ENCODE assay signal across 8 cellular contexts in genomic region chr19:36604656-36605100, GRCh38.
DNase-seq lines count a peak whose midpoint lies in the region; ATAC-seq and TF ChIP-seq lines count a peak whose summit lies in the region.

No MANE protein-coding gene starts in this region.

- TF ChIP-seq CTCF in epithelial cell of esophagus (IDR thresholded peaks at IDR 0.05; ENCODE audit: insufficient read depth, low read depth, low read length, missing control alignments): no peak

- H3K4me3 ChIP-seq in epithelial cell of esophagus (ENCODE audit: low read length): peak overlapping the region; percentile 78
- H3K4me3 ChIP-seq in mucosa of stomach (ENCODE audit: low read length): peak overlapping the region; percentile 43

- H3K9ac ChIP-seq in mucosa of stomach (ENCODE audit: low read length): peak overlapping the region; percentile 63

- no peaks in the 10 kb centered on the region for H3K27me3 ChIP-seq in mucosa of stomach (ENCODE audit: control insufficient read depth, insufficient read depth, low read length)

- no peaks in the 10 kb centered on the region for H3K9me3 ChIP-seq in mucosa of stomach (ENCODE audit: control insufficient read depth, low read length)

- no peaks in the 10 kb centered on the region for H3K36me3 ChIP-seq in mucosa of stomach (ENCODE audit: control insufficient read depth, insufficient read depth, low read length)

- peaks cover 7% of the 10 kb centered on the region for H3K4me1 ChIP-seq in mucosa of stomach (ENCODE audit: control insufficient read depth, insufficient read depth, low read length)

- ATAC-seq in HG02571 (IDR thresholded peaks at IDR 0.05; ENCODE audit: unreplicated experiment): peak; percentile 63

- DNase-seq in GM04503 (ENCODE audit: low read depth) (peak; percentile 6), NCI-H226 (peak; percentile 27), epithelial cell of esophagus (ENCODE audit: low read depth) (peak; percentile 58), DMS79 treated with DMSO at 0.1 percent for 48 hours (lab: John Stamatoyannopoulos, UW) (no peak)
- peak; percentile 65 for DNase-seq in activated CD8-positive, alpha-beta memory T cell treated with anti-CD3 and anti-CD28 coated beads, Interleukin-2, amount 50 U/mL, for 1 hour (ENCODE audit: extremely low read depth)
- DNase-seq in stimulated activated CD8-positive, alpha-beta memory T cell treated with anti-CD3 and anti-CD28 coated beads, Interleukin-7, amount 100 ng/mL, for 1 hour (ENCODE audit: low read depth in 2 of 2): peak; percentile 59 to 74
